ENCODE assay signal across 8 cellular contexts in the genomic region with DNA sequence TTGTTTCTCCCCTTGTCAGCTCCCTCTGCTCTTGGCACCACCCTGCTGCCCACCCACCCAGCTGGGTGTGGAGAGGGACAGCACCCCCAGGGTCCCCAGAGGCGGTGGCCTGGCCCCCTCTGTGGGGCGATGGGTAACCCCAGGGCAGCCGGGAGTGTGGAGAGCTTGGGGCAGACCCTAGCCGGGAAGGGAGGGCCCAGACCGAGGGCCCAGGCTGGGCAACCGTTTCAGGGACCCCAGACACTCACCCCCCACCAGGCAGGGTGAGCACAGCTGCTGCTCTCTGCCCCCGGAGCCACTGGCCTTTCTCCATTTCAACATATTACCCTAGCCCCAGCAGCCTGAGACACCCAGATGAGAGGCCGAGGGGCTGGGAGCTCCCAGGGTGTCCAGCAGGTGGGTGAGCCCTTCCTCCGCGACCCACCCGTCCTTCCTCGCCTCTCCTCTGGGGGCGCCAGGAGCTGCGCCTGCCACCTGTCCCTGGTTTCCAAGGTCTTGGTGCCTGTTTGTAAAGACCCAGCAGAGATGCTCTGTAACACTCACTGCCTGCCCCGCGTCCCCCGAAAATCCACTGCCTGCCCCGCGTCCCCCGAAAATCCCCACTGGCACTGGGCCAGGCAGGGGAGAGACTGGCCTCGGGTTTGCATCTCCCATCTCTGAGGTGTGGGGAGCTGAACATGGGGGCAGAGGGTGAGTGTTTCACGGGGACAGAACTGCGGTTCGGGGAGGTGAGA.
A peak's percentile ranks its signal among the peaks of the same experiment; 100 is the strongest.
DNase-seq lines count a peak whose midpoint lies in the region; ATAC-seq and TF ChIP-seq lines count a peak whose summit lies in the region.

No MANE protein-coding gene starts in this region.

- ATAC-seq in GM19452 (IDR thresholded peaks at IDR 0.05; ENCODE audit: unreplicated experiment): no peak

- H3K4me3 ChIP-seq in astrocyte of the spinal cord (ENCODE audit: low read depth, low read length) (no peak overlapping the region), retinal pigment epithelial cell (ENCODE audit: low read length) (no peak overlapping the region)

- DNase-seq in activated CD8-positive, alpha-beta memory T cell treated with anti-CD3 and anti-CD28 coated beads, Interleukin-2, amount 50 U/mL, for 48 hours: peak; percentile 63
- DNase-seq in activated CD8-positive, alpha-beta memory T cell treated with anti-CD3 and anti-CD28 coated beads, Interleukin-2, amount 50 U/mL, for 4 hours: no peak
- DNase-seq in NAMALWA (ENCODE audit: low spot score) (peak; percentile 79), astrocyte of the spinal cord (ENCODE audit: low read depth, low spot score) (no peak), retinal pigment epithelial cell (ENCODE audit: low read depth) (no peak), DMS153 treated with DMSO at 0.1 percent for 48 hours (lab: John Stamatoyannopoulos, UW; ENCODE audit: unreplicated experiment) (no peak)
- DNase-seq in activated effector memory CD4-positive, alpha-beta T cell treated with Interleukin-2 at 50 U/mL for 16 hours: no peak

- TF ChIP-seq CTCF in astrocyte of the spinal cord (IDR thresholded peaks at IDR 0.05; ENCODE audit: low read depth, low read length) (peak; percentile 58), retinal pigment epithelial cell (conservative IDR thresholded peaks at IDR 0.05; ENCODE audit: low read depth, low read length) (peak; percentile 71)

- in situ Hi-C loops in astrocyte of the spinal cord (cut with HindIII; ENCODE audit: low sequenced_read_pairs): no loop called here

Comparison
In these comparisons a context has a peak if more than half of its experiments do, and no peak if none do; other contexts are left out.
1. DNase-seq: peak in activated CD8-positive, alpha-beta memory T cell treated with anti-CD3 and anti-CD28 coated beads, Interleukin-2, amount 50 U/mL, for 48 hours (single experiment) and NAMALWA (single experiment); none in activated CD8-positive, alpha-beta memory T cell treated with anti-CD3 and anti-CD28 coated beads, Interleukin-2, amount 50 U/mL, for 4 hours (single experiment), astrocyte of the spinal cord (single experiment), retinal pigment epithelial cell (single experiment), activated effector memory CD4-positive, alpha-beta T cell treated with Interleukin-2 at 50 U/mL for 16 hours (single experiment) and DMS153 treated with DMSO at 0.1 percent for 48 hours (single experiment).